ENCODE assay signal across 23 cellular contexts in the genomic region with DNA sequence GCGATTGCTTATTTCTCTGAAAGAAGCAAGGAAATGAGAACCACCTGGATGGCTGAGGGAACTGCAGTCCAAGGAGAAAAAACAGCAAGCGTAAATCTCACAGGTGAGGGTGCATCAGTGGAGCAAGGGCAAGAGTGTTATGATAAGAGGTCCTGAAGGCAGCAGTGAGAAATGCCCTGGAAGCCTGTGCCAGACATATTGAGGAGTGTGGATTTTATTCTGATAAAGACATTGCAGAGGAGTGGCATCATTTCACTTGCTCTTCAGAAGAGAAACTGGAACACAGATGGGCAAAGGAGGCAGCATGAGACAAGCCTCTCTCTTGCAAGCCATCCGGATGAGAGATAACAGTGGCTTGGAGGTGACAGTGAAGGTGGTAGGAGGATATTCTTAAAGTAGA.
"Had no signal": no experiment of that assay in that cellular context is flagged by ENCODE, and none has a peak within 500 bp of the region (broad histone marks: within the 10 kb centered on the region; RNA-seq: fewer than 3 reads in every experiment).

No MANE protein-coding gene starts in this region.

- H3K36me3 ChIP-seq: SJCRH30, WERI-Rb-1 had no signal

- H3K27ac Mint-ChIP-seq: activated CD4-positive, alpha-beta memory T cell treated with anti-CD3 and anti-CD28 coated beads, Interleukin-2, amount 10 ng/mL, durations not matched to agents 7 days and 5 days; activated CD4-positive, alpha-beta T cell treated with anti-CD3 and anti-CD28 coated beads for 36 hours; activated naive CD4-positive, alpha-beta T cell treated with anti-CD3 and anti-CD28 coated beads for 36 hours; activated naive CD8-positive, alpha-beta T cell; activated T-helper 17 cell treated with anti-CD3 and anti-CD28 coated beads, Interleukin-2, amount 50 U/mL, for 72 hours had no signal

- H3K4me1 ChIP-seq: SJCRH30 had no signal

- H3K27me3 ChIP-seq: SJCRH30 had no signal

- H3K9ac ChIP-seq: SK-N-SH had no signal

- H3K27ac ChIP-seq: SJCRH30, WERI-Rb-1 had no signal

- H3K4me3 ChIP-seq: SJCRH30 had no signal

- ATAC-seq: activated CD4-positive, alpha-beta T cell treated with anti-CD3 and anti-CD28 coated beads for 36 hours; activated T-helper 17 cell treated with anti-CD3 and anti-CD28 coated beads, Interleukin-2, amount 50 U/mL, for 72 hours had no signal

- H3K9me3 Mint-ChIP-seq: activated CD4-positive, alpha-beta memory T cell treated with anti-CD3 and anti-CD28 coated beads, Interleukin-2, amount 10 ng/mL, durations not matched to agents 7 days and 5 days; activated naive CD4-positive, alpha-beta T cell treated with anti-CD3 and anti-CD28 coated beads for 36 hours; activated T-helper 17 cell treated with anti-CD3 and anti-CD28 coated beads, Interleukin-2, amount 50 U/mL, for 72 hours had no signal

- H3K9me3 ChIP-seq: SJCRH30, SK-N-SH had no signal

- H3K4me2 ChIP-seq: SK-N-SH had no signal

- H3K4me3 Mint-ChIP-seq: activated CD4-positive, alpha-beta memory T cell treated with anti-CD3 and anti-CD28 coated beads, Interleukin-2, amount 10 ng/mL, durations not matched to agents 7 days and 5 days; activated CD4-positive, alpha-beta T cell treated with anti-CD3 and anti-CD28 coated beads for 36 hours; activated naive CD4-positive, alpha-beta T cell treated with anti-CD3 and anti-CD28 coated beads for 36 hours; activated naive CD8-positive, alpha-beta T cell; activated T-helper 17 cell treated with anti-CD3 and anti-CD28 coated beads, Interleukin-2, amount 50 U/mL, for 72 hours; IgD-negative memory B cell had no signal

- H3K4me1 Mint-ChIP-seq: activated CD4-positive, alpha-beta memory T cell treated with anti-CD3 and anti-CD28 coated beads, Interleukin-2, amount 10 ng/mL, durations not matched to agents 7 days and 5 days; activated CD4-positive, alpha-beta T cell treated with anti-CD3 and anti-CD28 coated beads for 36 hours; activated T-helper 17 cell treated with anti-CD3 and anti-CD28 coated beads, Interleukin-2, amount 50 U/mL, for 72 hours; IgD-negative memory B cell had no signal

- H3K27me3 Mint-ChIP-seq: activated CD4-positive, alpha-beta memory T cell treated with anti-CD3 and anti-CD28 coated beads, Interleukin-2, amount 10 ng/mL, durations not matched to agents 7 days and 5 days; activated CD4-positive, alpha-beta T cell treated with anti-CD3 and anti-CD28 coated beads for 36 hours; activated naive CD8-positive, alpha-beta T cell; IgD-negative memory B cell had no signal

- DNase-seq: activated CD4-positive, alpha-beta memory T cell treated with anti-CD3 and anti-CD28 coated beads, Interleukin-2, amount 10 ng/mL, durations not matched to agents 7 days and 5 days; activated CD4-positive, alpha-beta T cell treated with anti-CD3 and anti-CD28 coated beads for 36 hours; activated CD4-positive, alpha-beta T cell treated with anti-CD3 and anti-CD28 coated beads, Interleukin-2, amount 50 U/mL, for 1 hour; activated gamma-delta T cell; activated naive CD4-positive, alpha-beta T cell treated with anti-CD3 and anti-CD28 coated beads for 36 hours; activated T-cell treated with anti-CD3 and anti-CD28 coated beads for 4 hours; activated T-cell treated with anti-CD3 and anti-CD28 coated beads, Interleukin-2, amount 50 U/mL, for 48 hours; amygdala; KG1; NCI-H1048; NCI-H146; NCI-H187 treated with DMSO at 0.1 percent for 48 hours; NCI-H2081 treated with DMSO at 0.1 percent for 48 hours; NCI-H2227 treated with DMSO at 0.1 percent for 48 hours; NCI-H526 treated with DMSO at 0.1 percent for 48 hours; NCI-H82; SJCRH30; SK-N-SH; T-helper 1 cell; WERI-Rb-1 had no signal

- H3K36me3 Mint-ChIP-seq: activated naive CD8-positive, alpha-beta T cell; IgD-negative memory B cell had no signal

- H3K9me2 ChIP-seq: SK-N-SH had no signal
